In genomic region chr11:128399186-128399585, GRCh38 we compare ENCODE assay signal across 10 cellular contexts.
A peak's percentile ranks its signal among the peaks of the same experiment; 100 is the strongest.
DNase-seq lines count a peak whose midpoint lies in the region; ATAC-seq, FAIRE-seq and TF ChIP-seq lines count a peak whose summit lies in the region.
"Had no signal": no experiment of that assay in that cellular context is flagged by ENCODE, and none has a peak within 500 bp of the region (broad histone marks: within the 10 kb centered on the region; RNA-seq: fewer than 3 reads in every experiment).

No MANE protein-coding gene starts in this region.

- DNase-seq in NCI-H146 (lab: John Stamatoyannopoulos, UW): peak; percentile 1
- DNase-seq in NCI-H146 treated with DMSO at 0.1 percent for 48 hours (lab: John Stamatoyannopoulos, UW; ENCODE audit: unreplicated experiment): no peak
- peak; percentile 8 for DNase-seq in RCC 7860 (ENCODE audit: low spot score)
- no peak for DNase-seq in osteocyte (ENCODE audit: extremely low spot score, unreplicated experiment)
- DNase-seq in effector memory CD4-positive, alpha-beta T cell: no peak
- DNase-seq in heart right ventricle: no peak
- no peak for DNase-seq in NCI-H446 treated with DMSO at 0.1 percent for 48 hours (lab: John Stamatoyannopoulos, UW)

- WGBS in heart right ventricle, 2 donors: 93 to 97% methylated on average over 1 of the region's 1 CpG

- H3K27ac Mint-ChIP-seq in osteocyte (ENCODE audit: unreplicated experiment): peak overlapping the region; percentile 2

- no peaks in the 10 kb centered on the region for H3K27me3 Mint-ChIP-seq in osteocyte (ENCODE audit: unreplicated experiment)

- intact Hi-C loops in heart right ventricle (cut with DNase I): no loop called here

- H3K4me1 Mint-ChIP-seq in osteocyte (ENCODE audit: unreplicated experiment): peaks cover 26% of the 10 kb centered on the region

- no peak overlapping the region for H3K4me3 ChIP-seq in effector memory CD4-positive, alpha-beta T cell (ENCODE audit: insufficient read depth, low read depth, low read length, poor library complexity, severe bottlenecking)
- H3K4me3 ChIP-seq in heart right ventricle: no peak overlapping the region
- H3K4me3 ChIP-seq: A549 had no signal

- no peaks in the 10 kb centered on the region for H3K9me3 Mint-ChIP-seq in osteocyte (ENCODE audit: unreplicated experiment)

- H3K27me3 ChIP-seq in effector memory CD4-positive, alpha-beta T cell (replicated peaks; ENCODE audit: control insufficient read depth, insufficient read depth, low read length, poor library complexity, severe bottlenecking): no peaks in the 10 kb centered on the region
- no peaks in the 10 kb centered on the region for H3K27me3 ChIP-seq in heart right ventricle

- no peak overlapping the region for H3K27ac ChIP-seq in effector memory CD4-positive, alpha-beta T cell (ENCODE audit: insufficient read depth, low read length, poor library complexity, severe bottlenecking)
- H3K27ac ChIP-seq in heart right ventricle: no peak overlapping the region
- H3K27ac ChIP-seq: A549, VCaP had no signal

- no peaks in the 10 kb centered on the region for H3K4me1 ChIP-seq in effector memory CD4-positive, alpha-beta T cell (ENCODE audit: control insufficient read depth, insufficient read depth, low read length, poor library complexity, severe bottlenecking)
- peaks cover 0 to 20% (median 7%) of the 10 kb centered on the region in 9 donors for H3K4me1 ChIP-seq in heart right ventricle
- H3K4me1 ChIP-seq: A549 had no signal

- no peak for FAIRE-seq in RCC 7860 (lab: Jason Lieb, UNC)
- FAIRE-seq: A549 had no signal

- H3K36me3 ChIP-seq in effector memory CD4-positive, alpha-beta T cell (ENCODE audit: control insufficient read depth, insufficient read depth, low read length): no peaks in the 10 kb centered on the region
- H3K36me3 ChIP-seq in heart right ventricle: no peaks in the 10 kb centered on the region

- H3K9me3 ChIP-seq in effector memory CD4-positive, alpha-beta T cell (ENCODE audit: control insufficient read depth, low read length): no peaks in the 10 kb centered on the region
- H3K9me3 ChIP-seq in heart right ventricle: no peaks in the 10 kb centered on the region
- H3K9me3 ChIP-seq: A549 had no signal

- ATAC-seq in HG02798 (IDR thresholded peaks at IDR 0.05; ENCODE audit: poor library complexity, unreplicated experiment) (peak; percentile 58), heart right ventricle (no peak)
- ATAC-seq: A549 had no signal

- TF ChIP-seq CTCF in osteocyte (IDR thresholded peaks at IDR 0.05) (no peak), heart right ventricle (IDR thresholded peaks at IDR 0.05) (no peak)

- no peak overlapping the region for H3K4me3 Mint-ChIP-seq in osteocyte (ENCODE audit: unreplicated experiment)

- no peaks in the 10 kb centered on the region for H3K36me3 Mint-ChIP-seq in osteocyte (ENCODE audit: unreplicated experiment)

Comparison
In these comparisons a context has a peak if more than half of its experiments do, and no peak if none do; other contexts are left out.
1. DNase-seq: peak in NCI-H146 (single experiment) and RCC 7860 (single experiment); none in NCI-H146 treated with DMSO at 0.1 percent for 48 hours (single experiment), osteocyte (single experiment), effector memory CD4-positive, alpha-beta T cell (0 of 3), heart right ventricle (0 of 2) and NCI-H446 treated with DMSO at 0.1 percent for 48 hours (single experiment).